In genomic region chr2:182048088-182048487, GRCh38 we compare ENCODE assay signal across 26 cellular contexts.
DNase-seq lines count a peak whose midpoint lies in the region; ATAC-seq and TF ChIP-seq lines count a peak whose summit lies in the region.
"Had no signal": no experiment of that assay in that cellular context is flagged by ENCODE, and none has a peak within 500 bp of the region (broad histone marks: within the 10 kb centered on the region; RNA-seq: fewer than 3 reads in every experiment).

No MANE protein-coding gene starts in this region.

- peak overlapping the region; percentile 43 for H2AFZ ChIP-seq in osteoblast (ENCODE audit: low read length)
- H2AFZ ChIP-seq: parathyroid adenoma had no signal

- H3K4me1 ChIP-seq in osteoblast (ENCODE audit: insufficient read depth, low read length) = peaks cover 10% of the 10 kb centered on the region
- H3K4me1 ChIP-seq: lower lobe of right lung, parathyroid adenoma, spleen had no signal

- DNase-seq in osteoblast (ENCODE audit: insufficient read length, low spot score, missing footprints) (no peak), NOMO-1 (lab: John Stamatoyannopoulos, UW; ENCODE audit: unreplicated experiment in 2 of 2) (no peak), AG08396 (ENCODE audit: low spot score) (no peak), NCI-H82 treated with DMSO at 0.1 percent for 48 hours (lab: John Stamatoyannopoulos, UW; ENCODE audit: unreplicated experiment) (no peak), NCI-H1436 (lab: John Stamatoyannopoulos, UW) (no peak)
- DNase-seq: activated CD8-positive, alpha-beta memory T cell treated with anti-CD3 and anti-CD28 coated beads, Interleukin-2, amount 50 U/mL, for 48 hours; activated naive CD8-positive, alpha-beta T cell treated with anti-CD3 and anti-CD28 coated beads for 36 hours; GF-D8; glutamatergic neuron; lower lobe of right lung; NCI-H1694 treated with DMSO at 0.1 percent for 48 hours; NCI-H526; nephron progenitor cell; OCI-M1; spleen; stimulated activated CD4-positive, alpha-beta T cell treated with anti-CD3 and anti-CD28 coated beads, Interleukin-2, amount 100 ng/mL, for 48 hours; substantia nigra; T1000 had no signal

- H3K27ac ChIP-seq in osteoblast (ENCODE audit: low read depth, low read length) = no peak overlapping the region
- H3K27ac ChIP-seq: epithelial cell of prostate, lower lobe of right lung, parathyroid adenoma, spleen had no signal

- no peaks in the 10 kb centered on the region for H4K20me1 ChIP-seq in osteoblast (ENCODE audit: insufficient read depth, low read length)

- no peak overlapping the region for H3K4me2 ChIP-seq in osteoblast (ENCODE audit: insufficient read depth, low read length)

- H3K27me3 ChIP-seq in osteoblast (ENCODE audit: insufficient read depth, low read length) = no peaks in the 10 kb centered on the region
- H3K27me3 ChIP-seq: right atrium auricular region, spleen had no signal

- H3K4me3 ChIP-seq in osteoblast (ENCODE audit: insufficient read depth, low read length) = no peak overlapping the region
- H3K4me3 ChIP-seq: lower lobe of right lung, right atrium auricular region, spleen had no signal

- H3K79me2 ChIP-seq in osteoblast (ENCODE audit: insufficient read depth, low read length) = no peaks in the 10 kb centered on the region
- H3K79me2 ChIP-seq: parathyroid adenoma had no signal

- peak; percentile 59 for ATAC-seq in GM18499 (IDR thresholded peaks at IDR 0.05; ENCODE audit: insufficient read depth, unreplicated experiment)
- ATAC-seq in GM21515 (IDR thresholded peaks at IDR 0.05; ENCODE audit: unreplicated experiment) = peak; percentile 87
- peak; percentile 90 for ATAC-seq in HG03520 (IDR thresholded peaks at IDR 0.05; ENCODE audit: unreplicated experiment)
- ATAC-seq: lower lobe of right lung; stimulated activated effector memory CD8-positive, alpha-beta T cell treated with anti-CD3 and anti-CD28 coated beads, Interleukin-12 subunit alpha, Interleukin-12 subunit beta, amount 100 ng/mL, for 72 hours; WTC11 had no signal

- no peaks in the 10 kb centered on the region for H3K36me3 ChIP-seq in osteoblast (ENCODE audit: insufficient read depth, low read length)
- H3K36me3 ChIP-seq: lower lobe of right lung, right atrium auricular region, spleen had no signal

- no peak for TF ChIP-seq CTCF in osteoblast (IDR thresholded peaks at IDR 0.05; ENCODE audit: extremely low read depth, low read depth, low read length)

- no peaks in the 10 kb centered on the region for H3K9me3 ChIP-seq in osteoblast (ENCODE audit: low read depth, low read length)
- H3K9me3 ChIP-seq: lower lobe of right lung, right atrium auricular region, spleen had no signal
